In the genomic region with DNA sequence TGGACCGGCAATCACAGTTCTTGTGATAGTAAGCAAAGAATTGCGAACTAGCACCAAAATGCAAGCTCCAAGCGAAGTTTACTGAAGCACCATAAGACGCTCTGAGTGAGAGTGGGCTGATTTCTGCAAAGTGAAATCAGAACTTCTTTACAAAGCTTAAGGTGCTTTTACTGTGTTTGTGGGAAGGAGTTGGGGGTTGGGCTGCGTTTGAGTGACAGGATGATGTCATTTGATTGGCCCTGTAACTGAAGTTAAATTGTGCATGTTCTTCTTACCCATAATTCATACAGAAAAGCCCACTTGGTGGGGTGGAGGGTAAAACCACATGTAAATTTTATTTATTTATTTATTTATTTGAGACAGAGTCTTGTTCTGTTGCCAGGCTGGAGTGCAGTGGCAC, we compare ENCODE assay signal across 17 cellular contexts.
A peak's percentile ranks its signal among the peaks of the same experiment; 100 is the strongest.
DNase-seq lines count a peak whose midpoint lies in the region; ATAC-seq, FAIRE-seq and TF ChIP-seq lines count a peak whose summit lies in the region.
"Had no signal": no experiment of that assay in that cellular context is flagged by ENCODE, and none has a peak within 500 bp of the region (broad histone marks: within the 10 kb centered on the region; RNA-seq: fewer than 3 reads in every experiment).

No MANE protein-coding gene starts in this region.

- DNase-seq in GM23338 (ENCODE audit: low spot score), result no peak
- DNase-seq in HEK293T (ENCODE audit: extremely low spot score), result no peak
- no peak for DNase-seq in H1 (ENCODE audit: low read depth in 1 of 2, low spot score in 2 of 2)
- no peak for DNase-seq in nephron progenitor cell
- no peak for DNase-seq in left cardiac atrium
- DNase-seq: C1 segment of cervical spinal cord; Calu3; CD4-positive, alpha-beta memory T cell; COR-L47; DMS153; DND-41; GOT3; H7; HCEC 1CT had no signal

- no peaks in the 10 kb centered on the region for H3K9me2 ChIP-seq in GM23338 (ENCODE audit: insufficient read depth)

- TF ChIP-seq EP300 in H1 (IDR thresholded peaks at IDR 0.05; ENCODE audit: borderline replicate concordance in 1 of 2, low read depth in 2 of 2, low read length in 2 of 2), result no peak

- no peak overlapping the region for H2BK20ac ChIP-seq in H1 (ENCODE audit: low read length)

- H4K20me1 ChIP-seq in GM23338 (replicated peaks; ENCODE audit: insufficient read depth) (no peaks in the 10 kb centered on the region), H1 (replicated peaks in 1 of 2; ENCODE audit: control insufficient read depth in 1 of 2, insufficient read depth in 2 of 2, low read length in 2 of 2) (no peaks in the 10 kb centered on the region)

- H3K4me3 Mint-ChIP-seq in GM23338 (no peak overlapping the region), nephron progenitor cell (no peak overlapping the region)
- H3K4me3 Mint-ChIP-seq: CD4-positive, alpha-beta memory T cell had no signal

- H3K4me1 ChIP-seq in GM23338 (ENCODE audit: insufficient read depth) (no peaks in the 10 kb centered on the region), H1 (replicated peaks in 1 of 4; ENCODE audit: control insufficient read depth in 3 of 4, insufficient read depth in 4 of 4, low read length in 3 of 4) (no peaks in the 10 kb centered on the region)

- no peak overlapping the region for H4K91ac ChIP-seq in H1 (replicated peaks; ENCODE audit: insufficient read length, low read length)

- POLR2A ChIA-PET in HEK293T (lab: Yijun Ruan, JAX) (no interaction called here), H1 (lab: Charles Lee; ENCODE audit: partially characterized antibody) (no interaction called here)

- H3F3A ChIP-seq in GM23338 (replicated peaks; ENCODE audit: low read depth), result no peaks in the 10 kb centered on the region

- H3K9me3 ChIP-seq in H1 (ENCODE audit: insufficient read depth in 2 of 2, low read depth in 1 of 2, low read length in 1 of 2), result no peaks in the 10 kb centered on the region

- no peak for TF ChIP-seq POLR2A in H1 (IDR thresholded peaks at IDR 0.05; ENCODE audit: control extremely low read depth in 1 of 2, low read depth in 2 of 2, low read length in 2 of 2)

- H3K4me1 Mint-ChIP-seq in GM23338, result no peaks in the 10 kb centered on the region; the same call in 2 of the 3 replicates
- no peaks in the 10 kb centered on the region for H3K4me1 Mint-ChIP-seq in nephron progenitor cell
- H3K4me1 Mint-ChIP-seq: CD4-positive, alpha-beta memory T cell had no signal

- no peaks in the 10 kb centered on the region for H3K36me3 Mint-ChIP-seq in GM23338 (ENCODE audit: low read depth)
- H3K36me3 Mint-ChIP-seq in nephron progenitor cell (ENCODE audit: low read depth), result no peaks in the 10 kb centered on the region
- H3K36me3 Mint-ChIP-seq: CD4-positive, alpha-beta memory T cell had no signal

- 96% methylated on average over 5 of the region's 5 CpGs; no CpG with 5 or more reads in 1 of the 2 experiments for WGBS in H1 (ENCODE audit: extremely low coverage in 1 of 2, insufficient coverage in 1 of 2, insufficient read length in 1 of 2, insufficient replicate concordance in 2 of 2, low coverage in 1 of 2, low lambda C conversion rate in 2 of 2, missing lambda C conversion rate in 1 of 2), 2 experiments

- H3K4me3 ChIP-seq in GM23338, result no peak overlapping the region
- no peak overlapping the region for H3K4me3 ChIP-seq in H1 (ENCODE audit: extremely low read depth in 1 of 4, insufficient read depth in 2 of 4, low read depth in 3 of 4, low read length in 4 of 4)

- H2AK5ac ChIP-seq in H1 (ENCODE audit: low read depth, low read length), result no peak overlapping the region

- TF ChIP-seq CTCF in GM23338 (conservative IDR thresholded peaks at IDR 0.05; ENCODE audit: low read depth in 2 of 2) (no peak), H1 (IDR thresholded peaks at IDR 0.05; ENCODE audit: control extremely low read depth in 1 of 3, insufficient read depth in 1 of 3, low read depth in 1 of 3, low read length in 3 of 3) (no peak), nephron progenitor cell (IDR thresholded peaks at IDR 0.05) (no peak)

- H2AFZ ChIP-seq in GM23338, result peak overlapping the region; percentile 56; the same call in 1 of the 2 replicates
- 0 out of 2 replicates have a peak overlapping the region, but pooled peaks have one; percentile 42 for H2AFZ ChIP-seq in H1 (ENCODE audit: low read length)

- H2BK5ac ChIP-seq in H1 (ENCODE audit: low read depth, low read length), result no peak overlapping the region

- no peak overlapping the region for H4K5ac ChIP-seq in H1 (ENCODE audit: insufficient read length, low read depth, low read length)

- H3K4ac ChIP-seq in H1 (replicated peaks; ENCODE audit: insufficient read length, low read depth, low read length), result no peak overlapping the region

- no peak overlapping the region for H3K56ac ChIP-seq in H1 (replicated peaks; ENCODE audit: insufficient read length, low read depth, low read length)

- H3K9ac ChIP-seq in H1 (replicated peaks in 1 of 4; ENCODE audit: extremely low read depth in 1 of 4, low read depth in 3 of 4, low read length in 3 of 4), result no peak overlapping the region

- no peak for TF ChIP-seq RAD21 in H1 (IDR thresholded peaks at IDR 0.05 in 1 of 2, conservative IDR thresholded peaks at IDR 0.05 in 1 of 2; ENCODE audit: low read depth in 2 of 2, low read length in 2 of 2)

- no peaks in the 10 kb centered on the region for H3K9me3 Mint-ChIP-seq in GM23338
- no peaks in the 10 kb centered on the region for H3K9me3 Mint-ChIP-seq in nephron progenitor cell

- H3K27ac Mint-ChIP-seq in GM23338 (no peak overlapping the region), nephron progenitor cell (no peak overlapping the region)
- H3K27ac Mint-ChIP-seq: CD4-positive, alpha-beta memory T cell had no signal

- H2BK120ac ChIP-seq in H1 (replicated peaks; ENCODE audit: low read depth, low read length), result no peak overlapping the region

- no peaks in the 10 kb centered on the region for H3K79me2 ChIP-seq in GM23338 (replicated peaks; ENCODE audit: insufficient read depth)
- no peaks in the 10 kb centered on the region for H3K79me2 ChIP-seq in H1 (ENCODE audit: control insufficient read depth in 1 of 2, insufficient read depth in 2 of 2, low read length in 2 of 2)

- H3K79me1 ChIP-seq in H1 (ENCODE audit: low read depth, low read length), result no peaks in the 10 kb centered on the region

- H3K27me3 ChIP-seq in GM23338 (ENCODE audit: insufficient read depth), result no peaks in the 10 kb centered on the region
- no peaks in the 10 kb centered on the region for H3K27me3 ChIP-seq in H1 (replicated peaks in 1 of 4; ENCODE audit: control insufficient read depth in 3 of 4, extremely low read depth in 1 of 4, insufficient read depth in 3 of 4, low read length in 3 of 4)

- no peak for ATAC-seq in GM23338
- no peak for ATAC-seq in GM19351 (IDR thresholded peaks at IDR 0.05; ENCODE audit: unreplicated experiment)
- ATAC-seq in left cardiac atrium, result no peak

- H3K23ac ChIP-seq in H1 (ENCODE audit: insufficient read length), result no peak overlapping the region

- CTCF ChIA-PET in HEK293T (lab: Yijun Ruan, JAX) (no interaction called here), H1 (lab: Charles Lee; ENCODE audit: partially characterized antibody) (no interaction called here)

- no peak overlapping the region for H3K18ac ChIP-seq in H1 (ENCODE audit: extremely low read depth, low read length)

- H3K23me2 ChIP-seq in H1 (ENCODE audit: low read depth, low read length), result no peaks in the 10 kb centered on the region

- H3K14ac ChIP-seq in H1 (ENCODE audit: insufficient read length), result no peak overlapping the region

- H3K27ac ChIP-seq in GM23338 (ENCODE audit: low read depth) (no peak overlapping the region), H1 (ENCODE audit: low read depth, low read length) (no peak overlapping the region)

- H3K36me3 ChIP-seq in GM23338 (ENCODE audit: insufficient read depth), result no peaks in the 10 kb centered on the region
- no peaks in the 10 kb centered on the region for H3K36me3 ChIP-seq in H1 (ENCODE audit: control insufficient read depth in 2 of 4, insufficient read depth in 4 of 4, low read length in 3 of 4)

- no peak overlapping the region for H4K8ac ChIP-seq in H1 (ENCODE audit: extremely low read depth, insufficient read depth, low read length)

- H2BK12ac ChIP-seq in H1 (ENCODE audit: low read depth, low read length), result no peak overlapping the region

- intact Hi-C loops in left cardiac atrium (cut with DNase I), result no loop called here

- no peak overlapping the region for H3K4me2 ChIP-seq in GM23338
- H3K4me2 ChIP-seq in H1 (ENCODE audit: insufficient read depth in 1 of 2, low read depth in 2 of 2, low read length in 2 of 2), result no peak overlapping the region

- H3K27me3 Mint-ChIP-seq in GM23338 (ENCODE audit: insufficient read depth, low read depth, poor library complexity), result no peaks in the 10 kb centered on the region
- no peaks in the 10 kb centered on the region for H3K27me3 Mint-ChIP-seq in nephron progenitor cell (ENCODE audit: low read depth, poor library complexity)
- H3K27me3 Mint-ChIP-seq: CD4-positive, alpha-beta memory T cell had no signal

- no peak for FAIRE-seq in H1 (lab: Jason Lieb, UNC)
- FAIRE-seq: G401.6, GM19239 had no signal

- no peak overlapping the region for H2BK15ac ChIP-seq in H1 (ENCODE audit: low read length)

TF ChIP-seq in GM23338, 12 proteins besides CTCF, POLR2A, EP300 and RAD21 (continues in another document):
- TF ChIP-seq JUNB (IDR thresholded peaks at IDR 0.05; ENCODE audit: unreplicated experiment), result no peak

TF ChIP-seq in HEK293T, 16 proteins besides CTCF, POLR2A, EP300 and RAD21:
- TF ChIP-seq SUZ12 (IDR thresholded peaks at IDR 0.05), result no peak
- TF ChIP-seq, protein P1, sequence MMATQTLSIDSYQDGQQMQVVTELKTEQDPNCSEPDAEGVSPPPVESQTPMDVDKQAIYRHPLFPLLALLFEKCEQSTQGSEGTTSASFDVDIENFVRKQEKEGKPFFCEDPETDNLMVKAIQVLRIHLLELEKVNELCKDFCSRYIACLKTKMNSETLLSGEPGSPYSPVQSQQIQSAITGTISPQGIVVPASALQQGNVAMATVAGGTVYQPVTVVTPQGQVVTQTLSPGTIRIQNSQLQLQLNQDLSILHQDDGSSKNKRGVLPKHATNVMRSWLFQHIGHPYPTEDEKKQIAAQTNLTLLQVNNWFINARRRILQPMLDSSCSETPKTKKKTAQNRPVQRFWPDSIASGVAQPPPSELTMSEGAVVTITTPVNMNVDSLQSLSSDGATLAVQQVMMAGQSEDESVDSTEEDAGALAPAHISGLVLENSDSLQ (IDR thresholded peaks at IDR 0.05), result peak; percentile 66
- TF ChIP-seq ELF4 (IDR thresholded peaks at IDR 0.05), result no peak
TF ChIP-seq in HEK293T: peak in this region for 1.

TF ChIP-seq in H1, 55 proteins besides CTCF, POLR2A, EP300 and RAD21 (continues in another document):
- TF ChIP-seq, protein P2, sequence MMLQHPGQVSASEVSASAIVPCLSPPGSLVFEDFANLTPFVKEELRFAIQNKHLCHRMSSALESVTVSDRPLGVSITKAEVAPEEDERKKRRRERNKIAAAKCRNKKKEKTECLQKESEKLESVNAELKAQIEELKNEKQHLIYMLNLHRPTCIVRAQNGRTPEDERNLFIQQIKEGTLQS (IDR thresholded peaks at IDR 0.05; ENCODE audit: insufficient read depth, low read depth, low read length), result no peak
- no peak for TF ChIP-seq BCL11A (IDR thresholded peaks at IDR 0.05; ENCODE audit: low read depth in 2 of 2, low read length in 2 of 2)
- TF ChIP-seq RBBP5 (IDR thresholded peaks at IDR 0.05; ENCODE audit: borderline replicate concordance, low read depth, low read length), result no peak
- no peak for TF ChIP-seq JUND (IDR thresholded peaks at IDR 0.05; ENCODE audit: low read length)
- TF ChIP-seq CEBPB (IDR thresholded peaks at IDR 0.05; ENCODE audit: low read depth, low read length), result no peak
- no peak for TF ChIP-seq ASH2L (IDR thresholded peaks at IDR 0.05; ENCODE audit: low read length)
